Comparison of ENCODE assay signal across 17 cellular contexts in the genomic region with DNA sequence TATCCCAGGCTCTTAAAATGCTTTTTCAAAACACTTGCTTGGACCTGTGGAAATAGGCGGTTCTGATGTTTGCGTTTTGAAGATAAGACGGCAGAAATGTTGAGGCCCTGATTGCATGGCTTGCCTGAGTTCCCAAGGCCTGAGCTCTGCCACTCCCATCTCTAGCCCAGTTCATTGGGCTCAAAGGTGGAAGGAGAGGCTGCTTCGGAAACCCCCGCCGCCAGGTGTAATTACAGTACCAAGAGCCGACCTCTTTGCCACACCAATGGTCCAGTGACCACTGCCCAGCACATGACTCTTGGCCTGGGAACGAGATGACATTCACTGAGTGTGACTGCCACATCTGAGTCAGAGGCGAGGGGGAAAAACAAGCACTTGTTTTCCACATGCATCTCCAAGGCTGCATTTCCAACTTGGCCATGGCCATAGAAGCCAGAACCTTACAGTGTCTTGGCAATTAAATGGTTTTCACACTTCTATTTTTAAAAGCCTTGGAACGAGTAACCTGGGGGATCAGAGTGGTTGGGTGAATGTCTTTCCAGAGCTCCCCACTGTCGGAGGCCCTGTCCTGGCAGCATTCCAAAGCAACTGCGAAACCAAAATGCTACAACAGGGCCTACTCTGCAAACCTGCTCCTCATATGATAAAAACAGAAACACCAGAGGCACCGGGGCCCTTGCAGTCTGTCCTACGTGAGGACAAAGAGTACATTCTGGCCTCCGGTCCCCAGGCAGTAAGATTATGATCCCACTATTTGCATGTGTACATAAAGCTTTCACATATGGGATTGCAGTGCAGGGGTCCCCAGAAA.
DNase-seq lines count a peak whose midpoint lies in the region; ATAC-seq, FAIRE-seq and TF ChIP-seq lines count a peak whose summit lies in the region.
"Had no signal": no experiment of that assay in that cellular context is flagged by ENCODE, and none has a peak within 500 bp of the region (broad histone marks: within the 10 kb centered on the region; RNA-seq: fewer than 3 reads in every experiment).

No MANE protein-coding gene starts in this region.

- no peak overlapping the region for H4K8ac ChIP-seq in IMR-90 (ENCODE audit: low read depth in 2 of 2, low read length in 2 of 2)

- no peak for TF ChIP-seq POLR2A in IMR-90 (IDR thresholded peaks at IDR 0.05; ENCODE audit: low read depth, low read length)
- TF ChIP-seq POLR2A in HepG2 (IDR thresholded peaks at IDR 0.05; ENCODE audit: insufficient read depth in 1 of 2, low read depth in 2 of 2, low read length in 2 of 2) = no peak

- POLR2A ChIA-PET in IMR-90 (lab: Charles Lee; ENCODE audit: unreplicated experiment) (no interaction called here), HepG2 (lab: Yijun Ruan, JAX) (interaction anchor here (1.4 to 1.5 kb wide), 2 partner anchors 11 to 193 kb away, joined by 3 read pairs; no protein-coding TSS in a partner anchor)

- H4K91ac ChIP-seq in IMR-90 (ENCODE audit: insufficient read depth, low read depth, low read length) = no peak overlapping the region

- no peak overlapping the region for H4K5ac ChIP-seq in IMR-90 (ENCODE audit: low read depth, low read length)

- H3K36me3 ChIP-seq in IMR-90 (ENCODE audit: control insufficient read depth, insufficient read depth, low read length) (no peaks in the 10 kb centered on the region), bronchial epithelial cell (ENCODE audit: control insufficient read depth, insufficient read depth, low read length) (no peaks in the 10 kb centered on the region), HepG2 (replicated peaks in 1 of 2; ENCODE audit: control insufficient read depth in 1 of 2, insufficient read depth in 2 of 2, low read length in 2 of 2) (no peaks in the 10 kb centered on the region), small intestine (ENCODE audit: control insufficient read depth in 2 of 2, insufficient read depth in 2 of 2, low read length in 2 of 2) (no peaks in the 10 kb centered on the region)

- no peaks in the 10 kb centered on the region for H3K79me1 ChIP-seq in IMR-90 (ENCODE audit: low read depth in 1 of 2, low read length in 2 of 2)

- no peak overlapping the region for H2BK20ac ChIP-seq in IMR-90 (ENCODE audit: low read depth, low read length)

- H2BK5ac ChIP-seq in IMR-90 (ENCODE audit: low read depth, low read length, poor library complexity, severe bottlenecking) = no peak overlapping the region

- no peaks in the 10 kb centered on the region for H3K4me1 Mint-ChIP-seq in activated CD8-positive, alpha-beta memory T cell treated with anti-CD3 and anti-CD28 coated beads, Interleukin-2, amount 10 ng/mL, durations not matched to agents 7 days and 5 days
- H3K4me1 Mint-ChIP-seq: activated naive CD8-positive, alpha-beta T cell treated with anti-CD3 and anti-CD28 coated beads, Interleukin-2, amount 50 U/mL, for 24 hours had no signal

- intact Hi-C loops in IMR-90 (cut with micrococcal nuclease) (no loop called here), HepG2 (cut with micrococcal nuclease; ENCODE audit: unreplicated experiment) (no loop called here)

- no peak overlapping the region for H2AK5ac ChIP-seq in IMR-90 (ENCODE audit: low read depth, low read length)

- peak overlapping the region; percentile 55 for H2AK9ac ChIP-seq in IMR-90 (replicated peaks; ENCODE audit: low read depth, low read length, poor library complexity)

- no peaks in the 10 kb centered on the region for H3K9me1 ChIP-seq in IMR-90 (ENCODE audit: insufficient read depth, low read length)

- H3K23ac ChIP-seq in IMR-90 (ENCODE audit: low read depth, low read length) = no peak overlapping the region

- H2BK120ac ChIP-seq in IMR-90 (ENCODE audit: low read depth, low read length) = no peak overlapping the region

- CTCF ChIA-PET in IMR-90 (lab: Yijun Ruan, JAX) = no interaction called here
- CTCF ChIA-PET in HepG2 (lab: Yijun Ruan, JAX; ENCODE audit: low intra/inter-chr PET ratio, low total read pairs) = no interaction called here
- CTCF ChIA-PET in activated CD8-positive, alpha-beta memory T cell treated with anti-CD3 and anti-CD28 coated beads, Interleukin-2, amount 10 ng/mL, durations not matched to agents 7 days and 5 days (lab: Charles Lee) = interaction anchor here (0.9 kb wide), 1 partner anchor 165 kb away, joined by 3 read pairs; no protein-coding TSS in a partner anchor

- peak; percentile 40 for FAIRE-seq in bronchial epithelial cell (lab: Jason Lieb, UNC)
- peak; percentile 76 for FAIRE-seq in HepG2 (lab: Jason Lieb, UNC)
- FAIRE-seq in small intestine (lab: Jason Lieb, UNC) = no peak
- FAIRE-seq: D721Med, HTR-8/SVneo had no signal

- no peak overlapping the region for H3K27ac Mint-ChIP-seq in activated CD8-positive, alpha-beta memory T cell treated with anti-CD3 and anti-CD28 coated beads, Interleukin-2, amount 10 ng/mL, durations not matched to agents 7 days and 5 days
- H3K27ac Mint-ChIP-seq: activated CD4-positive, alpha-beta memory T cell treated with anti-CD3 and anti-CD28 coated beads for 36 hours; activated naive CD8-positive, alpha-beta T cell treated with anti-CD3 and anti-CD28 coated beads, Interleukin-2, amount 50 U/mL, for 24 hours had no signal

- H3K4me2 ChIP-seq in IMR-90 (ENCODE audit: low read depth, low read length) (no peak overlapping the region), HepG2 (ENCODE audit: low read depth, low read length) (peak overlapping the region; percentile 88)

- in situ Hi-C loops in IMR-90 (cut with MboI; ENCODE audit: low sequenced_read_pairs) (no loop called here), HepG2 (cut with HindIII; ENCODE audit: extremely low pct_ligation_motif_present, low pct_unique_long_range_greater_than_20kb) (no loop called here)

- 91% methylated on average over 3 of the region's 15 CpGs; no CpG with 5 or more reads in 1 of the 2 experiments for WGBS in IMR-90 (ENCODE audit: extremely low coverage in 2 of 2, insufficient read length in 1 of 2), 2 experiments
- 4% methylated on average over 12 of the region's 15 CpGs for WGBS in HepG2 (ENCODE audit: low lambda C conversion rate)
- WGBS in small intestine, 3 donors = 17 to 64% (median 32%) methylated on average over 15 of the region's 15 CpGs

- H3K9ac ChIP-seq in IMR-90 (ENCODE audit: low read depth, low read length) = no peak overlapping the region
- H3K9ac ChIP-seq in HepG2 (ENCODE audit: insufficient read depth, low read depth, low read length) = no peak overlapping the region

- H3K56ac ChIP-seq in IMR-90 (ENCODE audit: extremely low read depth, insufficient read depth, low read length) = no peak overlapping the region

- H3K9me3 ChIP-seq in IMR-90 (ENCODE audit: control insufficient read depth, insufficient read depth, low read length) = no peaks in the 10 kb centered on the region
- no peaks in the 10 kb centered on the region for H3K9me3 ChIP-seq in HepG2 (ENCODE audit: low read length)
- no peaks in the 10 kb centered on the region for H3K9me3 ChIP-seq in small intestine (ENCODE audit: control insufficient read depth, low read depth)

- no peaks in the 10 kb centered on the region for H3K9me3 Mint-ChIP-seq in activated CD8-positive, alpha-beta memory T cell treated with anti-CD3 and anti-CD28 coated beads, Interleukin-2, amount 10 ng/mL, durations not matched to agents 7 days and 5 days (ENCODE audit: low read depth)
- H3K9me3 Mint-ChIP-seq: activated CD4-positive, alpha-beta memory T cell treated with anti-CD3 and anti-CD28 coated beads for 36 hours; activated naive CD8-positive, alpha-beta T cell treated with anti-CD3 and anti-CD28 coated beads, Interleukin-2, amount 50 U/mL, for 24 hours had no signal

- H3K4ac ChIP-seq in IMR-90 (ENCODE audit: low read depth, low read length) = no peak overlapping the region

- H3K18ac ChIP-seq in IMR-90 (ENCODE audit: low read depth, low read length) = no peak overlapping the region

- DNase-seq in IMR-90 (no peak), bronchial epithelial cell (ENCODE audit: low read depth) (no peak), HepG2 (ENCODE audit: low spot score) (peak; percentile 50), small intestine (peak; percentile 98), DMS114 treated with DMSO at 0.1 percent for 48 hours (lab: John Stamatoyannopoulos, UW; ENCODE audit: unreplicated experiment) (no peak)
- DNase-seq in stimulated activated CD4-positive, alpha-beta T cell treated with anti-CD3 and anti-CD28 coated beads, Interleukin-4, amount 100 ng/mL, for 4 hours = no peak
- no peak for DNase-seq in activated CD8-positive, alpha-beta memory T cell treated with anti-CD3 and anti-CD28 coated beads, Interleukin-2, amount 10 ng/mL, durations not matched to agents 7 days and 5 days
- DNase-seq: activated CD4-positive, alpha-beta memory T cell treated with anti-CD3 and anti-CD28 coated beads for 36 hours; activated naive CD8-positive, alpha-beta T cell treated with anti-CD3 and anti-CD28 coated beads, Interleukin-2, amount 50 U/mL, for 24 hours; activated T-cell treated with anti-CD3 and anti-CD28 coated beads, Interleukin-2, amount 50 U/mL, for 48 hours; caudate nucleus; NCI-H2081; NCI-H748 treated with DMSO at 0.1 percent for 48 hours; SW 1271 had no signal

- TF ChIP-seq CTCF in IMR-90 (conservative IDR thresholded peaks at IDR 0.05; ENCODE audit: low read depth, low read length) (no peak), bronchial epithelial cell (IDR thresholded peaks at IDR 0.05; ENCODE audit: insufficient read depth, low read length, severe bottlenecking) (no peak), HepG2 (CRISPR knock-in tag; IDR thresholded peaks at IDR 0.05) (no peak)

- no peaks in the 10 kb centered on the region for H3K79me2 ChIP-seq in HepG2 (ENCODE audit: insufficient read depth, low read length)

- TF ChIP-seq RAD21 in IMR-90 (IDR thresholded peaks at IDR 0.05; ENCODE audit: low read length) (no peak), HepG2 (CRISPR knock-in tag; IDR thresholded peaks at IDR 0.05) (no peak)

- H3K27me3 Mint-ChIP-seq in activated CD8-positive, alpha-beta memory T cell treated with anti-CD3 and anti-CD28 coated beads, Interleukin-2, amount 10 ng/mL, durations not matched to agents 7 days and 5 days = peaks cover 3% of the 10 kb centered on the region
- H3K27me3 Mint-ChIP-seq: activated CD4-positive, alpha-beta memory T cell treated with anti-CD3 and anti-CD28 coated beads for 36 hours; activated naive CD8-positive, alpha-beta T cell treated with anti-CD3 and anti-CD28 coated beads, Interleukin-2, amount 50 U/mL, for 24 hours had no signal

- H3K27ac ChIP-seq in IMR-90 (ENCODE audit: insufficient read depth, low read length) = no peak overlapping the region
- H3K27ac ChIP-seq in HepG2 (ENCODE audit: extremely low read length, insufficient read depth, low read length) = peak overlapping the region; percentile 14
- peak overlapping the region; percentile 62 to 94 for H3K27ac ChIP-seq in small intestine (ENCODE audit: low read depth in 1 of 2, low read length in 1 of 2)
- H3K27ac ChIP-seq: VCaP had no signal

- H3K36me3 Mint-ChIP-seq in activated CD8-positive, alpha-beta memory T cell treated with anti-CD3 and anti-CD28 coated beads, Interleukin-2, amount 10 ng/mL, durations not matched to agents 7 days and 5 days = no peaks in the 10 kb centered on the region
- H3K36me3 Mint-ChIP-seq: activated CD4-positive, alpha-beta memory T cell treated with anti-CD3 and anti-CD28 coated beads for 36 hours had no signal

- no peak overlapping the region for H3K4me3 ChIP-seq in IMR-90 (ENCODE audit: insufficient read depth, low read depth, low read length)
- no peak overlapping the region for H3K4me3 ChIP-seq in bronchial epithelial cell (ENCODE audit: low read depth, low read length)
- H3K4me3 ChIP-seq in HepG2 (replicated peaks in 1 of 3; ENCODE audit: insufficient read depth in 1 of 3, low read depth in 2 of 3, low read length in 3 of 3) = peak overlapping the region; percentile 14 to 55 (median 24); a peak in 5 of 6 replicates
- no peak overlapping the region for H3K4me3 ChIP-seq in small intestine (ENCODE audit: low read depth in 1 of 2, low read length in 2 of 2)

- no peak overlapping the region for H2BK15ac ChIP-seq in IMR-90 (ENCODE audit: low read depth, low read length)

- ATAC-seq in IMR-90 (ENCODE audit: low read depth) (no peak), HepG2 (peak; percentile 83)
- ATAC-seq in activated CD8-positive, alpha-beta memory T cell treated with anti-CD3 and anti-CD28 coated beads, Interleukin-2, amount 10 ng/mL, durations not matched to agents 7 days and 5 days = no peak
- ATAC-seq: activated naive CD8-positive, alpha-beta T cell treated with anti-CD3 and anti-CD28 coated beads, Interleukin-2, amount 50 U/mL, for 24 hours had no signal

- H4K20me1 ChIP-seq in IMR-90 (ENCODE audit: insufficient read depth, low read length) (no peaks in the 10 kb centered on the region), HepG2 (ENCODE audit: insufficient read depth, low read length) (no peaks in the 10 kb centered on the region)

- H3K4me1 ChIP-seq in IMR-90 (ENCODE audit: control insufficient read depth, insufficient read depth, low read length) (peaks cover 2% of the 10 kb centered on the region; the same call in 1 of the 2 replicates), HepG2 (ENCODE audit: insufficient read depth, low read length) (peaks cover 41% of the 10 kb centered on the region), small intestine (ENCODE audit: control insufficient read depth in 2 of 2, insufficient read depth in 1 of 2, low read depth in 1 of 2, low read length in 1 of 2) (peaks cover 0 to 2% of the 10 kb centered on the region in 2 donors)

- H3K27me3 ChIP-seq in IMR-90 (ENCODE audit: control insufficient read depth, insufficient read depth, low read length) (no peaks in the 10 kb centered on the region), bronchial epithelial cell (ENCODE audit: control insufficient read depth, insufficient read depth, low read length) (no peaks in the 10 kb centered on the region), HepG2 (ENCODE audit: control insufficient read depth in 1 of 2, insufficient read depth in 2 of 2, low read length in 2 of 2) (no peaks in the 10 kb centered on the region; a peak in 1 of 5 replicates), small intestine (ENCODE audit: control insufficient read depth in 2 of 2, insufficient read depth in 2 of 2, low read length in 2 of 2) (no peaks in the 10 kb centered on the region)

- no peak overlapping the region for H3K4me3 Mint-ChIP-seq in activated CD8-positive, alpha-beta memory T cell treated with anti-CD3 and anti-CD28 coated beads, Interleukin-2, amount 10 ng/mL, durations not matched to agents 7 days and 5 days
- H3K4me3 Mint-ChIP-seq: activated CD4-positive, alpha-beta memory T cell treated with anti-CD3 and anti-CD28 coated beads for 36 hours; activated naive CD8-positive, alpha-beta T cell treated with anti-CD3 and anti-CD28 coated beads, Interleukin-2, amount 50 U/mL, for 24 hours had no signal

- dilution Hi-C loops in IMR-90 (cut with HindIII; ENCODE audit: low sequenced_read_pairs, unreplicated experiment) = no loop called here

- H2AFZ ChIP-seq in IMR-90 (replicated peaks; ENCODE audit: low read length, poor library complexity) (peak overlapping the region; percentile 33), HepG2 (ENCODE audit: low read length) (no peak overlapping the region)

- no peak overlapping the region for H3K14ac ChIP-seq in IMR-90 (replicated peaks; ENCODE audit: low read depth, low read length)

- TF ChIP-seq EP300 in HepG2 (IDR thresholded peaks at IDR 0.05; ENCODE audit: low read depth in 2 of 2, low read length in 2 of 2) = no peak
- no peak for TF ChIP-seq EP300 in HepG2 (CRISPR knock-in tag; IDR thresholded peaks at IDR 0.05; ENCODE audit: borderline replicate concordance)

- BruUV-seq in IMR-90 (replicated peaks; lab: Mats Ljungman, UMichigan) (no TSS peak), HepG2 (replicated peaks; lab: Mats Ljungman, UMichigan) (no TSS peak)

Comparison
In these comparisons a context has a peak if more than half of its experiments do, and no peak if none do; other contexts are left out.
1. DNase-seq: peak in HepG2 (single experiment) and small intestine (single experiment); none in IMR-90 (single experiment), bronchial epithelial cell (single experiment), stimulated activated CD4-positive, alpha-beta T cell treated with anti-CD3 and anti-CD28 coated beads, Interleukin-4, amount 100 ng/mL, for 4 hours (0 of 2), DMS114 treated with DMSO at 0.1 percent for 48 hours (single experiment) and activated CD8-positive, alpha-beta memory T cell treated with anti-CD3 and anti-CD28 coated beads, Interleukin-2, amount 10 ng/mL, durations not matched to agents 7 days and 5 days (single experiment).
2. H3K4me3 ChIP-seq: peak in HepG2 (3 of 3); none in IMR-90 (single experiment), bronchial epithelial cell (single experiment) and small intestine (0 of 2).